Comparison of ENCODE assay signal across 1 cellular context in genomic region chr7:90955641-90956207, GRCh38.
TF ChIP-seq lines count a peak whose summit lies in the region.

No MANE protein-coding gene starts in this region.

TF ChIP-seq in H1, 55 proteins besides CTCF, POLR2A, EP300 and RAD21:
- TF ChIP-seq CHD1 (IDR thresholded peaks at IDR 0.05; ENCODE audit: low read depth, low read length) (no peak), CREB1 (IDR thresholded peaks at IDR 0.05) (no peak), SP4 (IDR thresholded peaks at IDR 0.05; ENCODE audit: low read length) (no peak)
